In the genomic region with DNA sequence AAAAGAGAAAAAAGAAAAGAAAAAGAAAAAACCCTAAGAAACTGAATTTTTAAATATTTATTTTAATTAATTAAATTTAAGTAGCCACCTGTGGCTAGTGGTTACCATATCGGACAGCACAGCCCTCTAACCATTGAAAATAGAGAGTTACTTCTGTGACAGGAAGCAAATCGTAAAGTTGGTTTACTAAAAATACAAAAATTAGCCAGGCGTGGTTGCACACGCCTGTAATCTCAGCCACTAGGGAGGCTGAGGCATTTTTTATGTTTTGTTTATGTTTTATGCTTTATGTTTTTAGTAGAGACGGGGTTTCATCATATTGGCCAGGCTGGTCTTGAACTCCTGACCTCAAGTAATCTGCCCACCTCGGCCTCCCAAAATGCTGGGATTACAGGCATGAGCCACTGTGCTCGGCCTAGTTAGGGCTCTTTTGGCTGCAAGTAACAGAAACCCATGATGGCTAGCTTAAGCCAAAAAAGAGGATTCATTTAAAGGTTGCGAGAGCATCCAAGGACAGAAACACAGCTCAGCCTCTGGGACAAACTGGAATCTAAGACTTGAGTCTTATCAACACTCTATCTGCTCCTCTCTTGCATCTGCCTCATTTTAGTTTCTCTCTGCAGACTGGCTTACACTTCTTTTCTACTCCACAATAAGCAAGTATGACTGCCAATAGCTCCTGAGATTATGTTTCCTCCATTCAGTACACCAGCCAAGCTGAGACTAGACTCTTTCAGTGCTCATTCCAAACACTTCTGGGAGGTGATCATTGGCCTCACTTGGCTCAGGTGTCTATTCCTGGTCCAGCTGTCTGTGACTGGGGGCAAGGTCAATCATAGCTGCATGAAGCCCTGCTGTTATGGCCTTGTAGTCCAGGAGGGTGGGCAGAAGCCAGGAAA, we compare ENCODE assay signal across 11 cellular contexts. TPM values are rescaled to one million over a fixed set of nuclear protein-coding genes. Genes with fewer than 3 reads are reported as not detected.
DNase-seq lines count a peak whose midpoint lies in the region; ATAC-seq, FAIRE-seq and TF ChIP-seq lines count a peak whose summit lies in the region.
"Had no signal": no experiment of that assay in that cellular context is flagged by ENCODE, and none has a peak within 500 bp of the region (broad histone marks: within the 10 kb centered on the region; RNA-seq: fewer than 3 reads in every experiment).

No MANE protein-coding gene starts in this region.

- H3K9me3 ChIP-seq in HEK293 (ENCODE audit: control insufficient read depth, insufficient read depth, low read depth, low read length), result no peaks in the 10 kb centered on the region
- H3K9me3 ChIP-seq in Loucy (ENCODE audit: insufficient read depth, low read depth, low read length), result no peaks in the 10 kb centered on the region
- no peaks in the 10 kb centered on the region for H3K9me3 ChIP-seq in Caco-2

- H3K36me3 Mint-ChIP-seq in nephron progenitor cell (ENCODE audit: low read depth) (no peaks in the 10 kb centered on the region), Caco-2 (ENCODE audit: insufficient read depth, unreplicated experiment) (no peaks in the 10 kb centered on the region)

- no peaks in the 10 kb centered on the region for H3K27me3 Mint-ChIP-seq in nephron progenitor cell (ENCODE audit: low read depth, poor library complexity)
- H3K27me3 Mint-ChIP-seq in Caco-2 (ENCODE audit: insufficient read depth, unreplicated experiment), result no peaks in the 10 kb centered on the region

- H3K27me3 ChIP-seq in Loucy (ENCODE audit: insufficient read depth, low read length, poor library complexity, severe bottlenecking) (no peaks in the 10 kb centered on the region), Caco-2 (replicated peaks; ENCODE audit: control insufficient read depth, insufficient read depth, low read length) (no peaks in the 10 kb centered on the region)

- no peaks in the 10 kb centered on the region for H3K9me2 ChIP-seq in Loucy (replicated peaks; ENCODE audit: low read depth, low read length)

- FAIRE-seq in RCC 7860 (lab: Jason Lieb, UNC), result no peak

- peak overlapping the region; percentile 69 for H3K4me2 ChIP-seq in Loucy (ENCODE audit: low read depth, low read length, poor library complexity, severe bottlenecking)

- H3K4me1 Mint-ChIP-seq in nephron progenitor cell (peaks cover 36% of the 10 kb centered on the region), Caco-2 (ENCODE audit: low read depth, unreplicated experiment) (peaks cover 14% of the 10 kb centered on the region)

- H3K4me3 Mint-ChIP-seq in nephron progenitor cell (no peak overlapping the region), Caco-2 (ENCODE audit: unreplicated experiment) (no peak overlapping the region)
- H3K4me3 Mint-ChIP-seq: activated CD4-positive, alpha-beta memory T cell treated with anti-CD3 and anti-CD28 coated beads, Interleukin-2, amount 10 ng/mL, durations not matched to agents 7 days and 5 days had no signal

- TF ChIP-seq CTCF in HEK293 (tag by site-specific recombination; IDR thresholded peaks at IDR 0.05) (no peak), Loucy (conservative IDR thresholded peaks at IDR 0.05; ENCODE audit: low read length) (no peak), nephron progenitor cell (IDR thresholded peaks at IDR 0.05) (no peak), Caco-2 (IDR thresholded peaks at IDR 0.05; ENCODE audit: insufficient read depth in 1 of 2, low read depth in 1 of 2, low read length in 1 of 2, severe bottlenecking in 1 of 2, unreplicated experiment in 1 of 2) (no peak)

- H3K27ac Mint-ChIP-seq in nephron progenitor cell (peak overlapping the region; percentile 22), Caco-2 (ENCODE audit: unreplicated experiment) (no peak overlapping the region)
- H3K27ac Mint-ChIP-seq: activated CD4-positive, alpha-beta memory T cell treated with anti-CD3 and anti-CD28 coated beads, Interleukin-2, amount 10 ng/mL, durations not matched to agents 7 days and 5 days had no signal

- ATAC-seq in GM18868 (IDR thresholded peaks at IDR 0.05; ENCODE audit: unreplicated experiment), result peak; percentile 41

- no peaks in the 10 kb centered on the region for H4K20me1 ChIP-seq in Loucy (ENCODE audit: insufficient read depth, low read length, poor library complexity, severe bottlenecking)

- BruUV-seq in Caco-2 (replicated peaks; lab: Mats Ljungman, UMichigan), result no TSS peak

- DNase-seq in nephron progenitor cell, result no peak
- DNase-seq in RCC 7860 (ENCODE audit: low spot score), result no peak
- DNase-seq in Caco-2, result no peak
- no peak for DNase-seq in NCI-H2227 treated with DMSO at 0.1 percent for 48 hours (lab: John Stamatoyannopoulos, UW)
- no peak for DNase-seq in cerebellum (ENCODE audit: low spot score)
- DNase-seq: activated CD4-positive, alpha-beta memory T cell treated with anti-CD3 and anti-CD28 coated beads, Interleukin-2, amount 10 ng/mL, durations not matched to agents 7 days and 5 days; NCI-H2107; occipital lobe had no signal

- H3K9me3 Mint-ChIP-seq in nephron progenitor cell (no peaks in the 10 kb centered on the region), Caco-2 (ENCODE audit: unreplicated experiment) (no peaks in the 10 kb centered on the region)
- H3K9me3 Mint-ChIP-seq: activated CD4-positive, alpha-beta memory T cell treated with anti-CD3 and anti-CD28 coated beads, Interleukin-2, amount 10 ng/mL, durations not matched to agents 7 days and 5 days had no signal

- H3F3A ChIP-seq in Loucy (ENCODE audit: low read depth), result peaks cover 3% of the 10 kb centered on the region; the same call in 1 of the 2 replicates

- H3K4me3 ChIP-seq in HEK293 (ENCODE audit: low read depth, low read length), result no peak overlapping the region
- H3K4me3 ChIP-seq in Loucy (ENCODE audit: low read length, poor library complexity, severe bottlenecking), result peak overlapping the region; percentile 46
- no peak overlapping the region for H3K4me3 ChIP-seq in Caco-2 (ENCODE audit: low read depth, low read length)

- no peaks in the 10 kb centered on the region for H3K79me2 ChIP-seq in Loucy (ENCODE audit: insufficient read depth, low read length)

- no peak overlapping the region for H3K9ac ChIP-seq in Loucy (ENCODE audit: low read depth, low read length, poor library complexity, severe bottlenecking)

- H2AFZ ChIP-seq in Loucy (ENCODE audit: low read length), result no peak overlapping the region

- H3K4me1 ChIP-seq in HEK293 (ENCODE audit: control insufficient read depth, insufficient read depth, low read length) (no peaks in the 10 kb centered on the region), Loucy (ENCODE audit: insufficient read depth, low read length, poor library complexity, severe bottlenecking) (peaks cover 17% of the 10 kb centered on the region), Caco-2 (peaks cover 5% of the 10 kb centered on the region)

- CTCF ChIA-PET in HEK293 (lab: Yijun Ruan, JAX), result no interaction called here
- CTCF ChIA-PET in Caco-2 (lab: Charles Lee), result interaction anchor here (0.6 to 0.7 kb wide), 2 partner anchors 25 to 102 kb away, joined by 3 to 4 read pairs; no protein-coding TSS in a partner anchor

- POLR2A ChIA-PET in HEK293 (lab: Yijun Ruan, JAX) (no interaction called here), Caco-2 (lab: Charles Lee) (no interaction called here)

- H3K36me3 ChIP-seq in HEK293 (ENCODE audit: control insufficient read depth in 2 of 2, insufficient read depth in 1 of 2, low read length in 2 of 2) (no peaks in the 10 kb centered on the region), Loucy (ENCODE audit: insufficient read depth, low read length) (no peaks in the 10 kb centered on the region), Caco-2 (ENCODE audit: control insufficient read depth, insufficient read depth, low read length) (no peaks in the 10 kb centered on the region)

- intact Hi-C loops in Caco-2 (cut with micrococcal nuclease; ENCODE audit: unreplicated experiment), result no loop called here

- H3K27ac ChIP-seq in HEK293 (ENCODE audit: extremely low read depth, low read depth, low read length), result no peak overlapping the region

TF ChIP-seq in HEK293, 187 proteins besides CTCF, POLR2A, EP300 and RAD21:
- 0 out of 2 replicates have a peak, but pooled peaks have one; percentile 24 for TF ChIP-seq TRIM28 (IDR thresholded peaks at IDR 0.05; ENCODE audit: borderline replicate concordance, low read length)
- 0 out of 2 replicates have a peak, but pooled peaks have one; percentile 21 for TF ChIP-seq WT1 (tag by site-specific recombination; IDR thresholded peaks at IDR 0.05)
- TF ChIP-seq, protein P1, sequence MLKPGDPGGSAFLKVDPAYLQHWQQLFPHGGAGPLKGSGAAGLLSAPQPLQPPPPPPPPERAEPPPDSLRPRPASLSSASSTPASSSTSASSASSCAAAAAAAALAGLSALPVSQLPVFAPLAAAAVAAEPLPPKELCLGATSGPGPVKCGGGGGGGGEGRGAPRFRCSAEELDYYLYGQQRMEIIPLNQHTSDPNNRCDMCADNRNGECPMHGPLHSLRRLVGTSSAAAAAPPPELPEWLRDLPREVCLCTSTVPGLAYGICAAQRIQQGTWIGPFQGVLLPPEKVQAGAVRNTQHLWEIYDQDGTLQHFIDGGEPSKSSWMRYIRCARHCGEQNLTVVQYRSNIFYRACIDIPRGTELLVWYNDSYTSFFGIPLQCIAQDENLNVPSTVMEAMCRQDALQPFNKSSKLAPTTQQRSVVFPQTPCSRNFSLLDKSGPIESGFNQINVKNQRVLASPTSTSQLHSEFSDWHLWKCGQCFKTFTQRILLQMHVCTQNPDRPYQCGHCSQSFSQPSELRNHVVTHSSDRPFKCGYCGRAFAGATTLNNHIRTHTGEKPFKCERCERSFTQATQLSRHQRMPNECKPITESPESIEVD (tag by site-specific recombination; IDR thresholded peaks at IDR 0.05), result 0 out of 2 replicates have a peak, but pooled peaks have one; percentile 23
- no peak for TF ChIP-seq ZNF114 (tag by site-specific recombination; IDR thresholded peaks at IDR 0.05)

RNA-seq across cellular contexts. Expression of a gene that starts 6.8 kb away (rescaled TPM):
- total RNA-seq in Caco-2 (2022) (19.6 and 20.5 TPM in 2 replicates), cerebellum (68.2 TPM)
